In genomic region chr5:1055896-1056610, GRCh38 we compare ENCODE assay signal across 1 cellular context.
TF ChIP-seq lines count a peak whose summit lies in the region.

No MANE protein-coding gene starts in this region.

TF ChIP-seq in WTC11, 78 proteins besides CTCF, POLR2A, EP300 and RAD21 (continued from another document):
- TF ChIP-seq PREB (CRISPR knock-in tag; IDR thresholded peaks at IDR 0.05; ENCODE audit: borderline replicate concordance) (no peak), E2F1 (CRISPR knock-in tag; IDR thresholded peaks at IDR 0.05) (no peak), ZNF219 (CRISPR knock-in tag; IDR thresholded peaks at IDR 0.05; ENCODE audit: borderline replicate concordance) (no peak)
